In the genomic region with DNA sequence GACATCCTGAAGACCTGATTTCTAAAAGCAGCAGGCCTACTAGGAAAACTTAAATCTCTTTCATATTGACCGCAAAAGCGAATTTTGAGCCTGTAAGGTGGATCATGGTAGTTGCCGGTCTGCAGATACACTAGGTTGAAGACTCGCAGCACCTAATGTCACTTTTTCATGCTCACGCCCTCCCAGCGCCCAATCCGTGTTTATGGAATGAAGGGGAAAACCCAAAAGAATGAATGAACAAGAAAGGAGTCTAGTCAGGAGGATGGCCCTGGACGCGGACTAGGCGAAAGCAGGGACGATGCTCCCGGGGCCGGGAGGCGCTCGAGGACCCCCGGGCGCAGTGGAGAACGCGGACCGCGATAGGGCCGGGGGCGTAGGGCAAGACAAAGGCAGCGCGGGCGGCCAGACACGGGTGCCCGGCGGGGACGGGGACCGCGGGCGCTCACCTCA, we compare ENCODE assay signal across 8 cellular contexts. TPM values are rescaled to one million over a fixed set of nuclear protein-coding genes. Genes with fewer than 3 reads are reported as not detected.
A peak's percentile ranks its signal among the peaks of the same experiment; 100 is the strongest.
DNase-seq lines count a peak whose midpoint lies in the region; ATAC-seq and TF ChIP-seq lines count a peak whose summit lies in the region.

No MANE protein-coding gene starts in this region.

- H3K4me3 Mint-ChIP-seq in endodermal cell = peak overlapping the region; percentile 88

- H3K27ac ChIP-seq in SJSA1 (peak overlapping the region; percentile 60), endodermal cell (ENCODE audit: low read depth, low read length) (peak overlapping the region; percentile 90)

- peak; percentile 4 for DNase-seq in activated T-cell treated with anti-CD3 and anti-CD28 coated beads for 24 hours (ENCODE audit: low read depth)
- DNase-seq in activated T-cell treated with anti-CD3 and anti-CD28 coated beads, Interleukin-2, amount 50 U/mL, for 1 hour = no peak
- DNase-seq in SJSA1 (ENCODE audit: low read depth in 1 of 2, low spot score in 2 of 2) = peak in 1 of 2 experiments; percentile 47
- no peak for DNase-seq in endodermal cell
- DNase-seq in NCI-H2107 treated with DMSO at 0.1 percent for 48 hours (lab: John Stamatoyannopoulos, UW; ENCODE audit: unreplicated experiment) = no peak

- 0 to 2% methylated on average over 13 to 33 of the region's 33 CpGs for WGBS in endodermal cell (ENCODE audit: insufficient coverage in 1 of 2, insufficient read length in 1 of 2), 2 experiments

- H3K36me3 ChIP-seq in SJSA1 = peaks cover 18% of the 10 kb centered on the region
- peaks cover 20% of the 10 kb centered on the region for H3K36me3 ChIP-seq in endodermal cell (ENCODE audit: control insufficient read depth, insufficient read depth, low read length)
- H3K36me3 ChIP-seq in neuron (ENCODE audit: insufficient read depth, low read length) = peaks cover 3% of the 10 kb centered on the region

- H3K9me3 ChIP-seq in SJSA1 (replicated peaks) (no peaks in the 10 kb centered on the region), endodermal cell (ENCODE audit: control insufficient read depth, low read length) (no peaks in the 10 kb centered on the region), neuron (ENCODE audit: low read length) (no peaks in the 10 kb centered on the region)

- H3K27me3 ChIP-seq in SJSA1 (replicated peaks) = no peaks in the 10 kb centered on the region
- peaks cover 12% of the 10 kb centered on the region for H3K27me3 ChIP-seq in endodermal cell (ENCODE audit: control insufficient read depth, insufficient read depth, low read length, poor library complexity, severe bottlenecking)
- peaks cover 4% of the 10 kb centered on the region for H3K27me3 ChIP-seq in neuron (ENCODE audit: insufficient read depth, low read length)

- H3K4me3 ChIP-seq in SJSA1 (peak overlapping the region; percentile 92), endodermal cell (ENCODE audit: low read length) (peak overlapping the region; percentile 93), neuron (ENCODE audit: low read length) (peak overlapping the region; percentile 69)

- H3K4me1 Mint-ChIP-seq in endodermal cell = peaks cover 42% of the 10 kb centered on the region

- peak overlapping the region; percentile 91 for H3K27ac Mint-ChIP-seq in endodermal cell

- peaks cover 11% of the 10 kb centered on the region for H3K36me3 Mint-ChIP-seq in endodermal cell (ENCODE audit: low read depth)

- peaks cover 55% of the 10 kb centered on the region for H3K4me1 ChIP-seq in SJSA1 (replicated peaks)
- peaks cover 2% of the 10 kb centered on the region for H3K4me1 ChIP-seq in endodermal cell (ENCODE audit: control insufficient read depth, insufficient read depth, low read length)
- peaks cover 20% of the 10 kb centered on the region for H3K4me1 ChIP-seq in neuron (ENCODE audit: insufficient read depth, low read length)

- TF ChIP-seq CTCF in endodermal cell (conservative IDR thresholded peaks at IDR 0.05) = no peak

- H3K9ac ChIP-seq in endodermal cell (ENCODE audit: extremely low read depth, low read length, poor library complexity, severe bottlenecking) = peak overlapping the region; percentile 78

- H2AFZ ChIP-seq in neuron (ENCODE audit: low read depth, low read length) = peak overlapping the region; percentile 94

- H3K27me3 Mint-ChIP-seq in endodermal cell (ENCODE audit: insufficient read depth) = peaks cover 23% of the 10 kb centered on the region

- ATAC-seq in GM18502 (IDR thresholded peaks at IDR 0.05; ENCODE audit: poor library complexity, unreplicated experiment) = no peak
- no peak for ATAC-seq in HG02852 (IDR thresholded peaks at IDR 0.05; ENCODE audit: unreplicated experiment)

- peaks cover 6% of the 10 kb centered on the region for H3K9me3 Mint-ChIP-seq in endodermal cell

RNA-seq across cellular contexts. Expression of gene GCLC, which starts 0.8 kb away (rescaled TPM):
- total RNA-seq in SJSA1 (2014; rRNA removed; shearing (Covaris generic)) = 23.0 and 25.8 TPM in 2 replicates
- total RNA-seq in endodermal cell = 10 to 100 TPM; 44.7 to 57.7 TPM
- polyA plus RNA-seq in endodermal cell (2013, experiment 1 of 2) = 22.6 TPM
- polyA plus RNA-seq in endodermal cell (2013, experiment 2 of 2) = 20.2 TPM
